ENCODE assay signal across 22 cellular contexts in the genomic region with DNA sequence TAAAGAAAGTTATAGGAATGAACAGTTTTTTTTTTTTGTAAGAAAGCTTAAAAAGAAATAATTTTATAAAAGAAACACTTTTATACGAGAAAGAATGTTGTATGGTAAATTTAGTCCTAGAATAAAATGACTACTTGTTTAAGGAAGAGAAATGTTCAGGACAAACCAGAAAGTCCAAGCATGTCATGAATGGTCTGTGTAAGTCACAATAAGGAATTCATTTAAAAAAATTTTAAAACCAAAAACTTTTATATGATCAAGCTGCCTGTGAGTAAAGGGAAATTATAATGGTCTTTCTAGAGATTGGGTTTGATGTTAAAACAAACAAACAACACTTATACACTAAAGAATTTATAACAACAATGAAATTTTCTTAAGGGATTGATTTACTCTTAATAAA.
"Had no signal": no experiment of that assay in that cellular context is flagged by ENCODE, and none has a peak within 500 bp of the region (broad histone marks: within the 10 kb centered on the region; RNA-seq: fewer than 3 reads in every experiment).

No MANE protein-coding gene starts in this region.

- H3K36me3 Mint-ChIP-seq: activated naive CD8-positive, alpha-beta T cell treated with anti-CD3 and anti-CD28 coated beads for 36 hours had no signal

- H3K36me3 ChIP-seq: brain microvascular endothelial cell, gastroesophageal sphincter, heart right ventricle, lower lobe of right lung, prostate gland, transverse colon, vagina had no signal

- H3K27me3 ChIP-seq: brain microvascular endothelial cell, gastroesophageal sphincter, heart right ventricle, transverse colon, vagina had no signal

- H3K4me3 ChIP-seq: gastroesophageal sphincter, heart right ventricle, lower lobe of right lung, prostate gland, smooth muscle cell, transverse colon, vagina had no signal

- H3K27ac Mint-ChIP-seq: activated B cell treated with CpG ODN at 0.5 μM for 24 hours; activated CD4-positive, alpha-beta T cell treated with anti-CD3 and anti-CD28 coated beads, Interleukin-2, amount 10 ng/mL, durations not matched to agents 24 days and 14 days; activated naive CD8-positive, alpha-beta T cell treated with anti-CD3 and anti-CD28 coated beads for 36 hours; activated T-helper 1 cell treated with anti-CD3 and anti-CD28 coated beads, Interleukin-12 subunit alpha, Interleukin-12 subunit beta, Interleukin-2, Interleukin-4 antibody, amounts not matched to agents 30 ng/mL and 10 ng/mL and 1 ng/mL, durations not matched to agents 14 hours and 24 hours and 36 hours; dendritic cell treated with granulocyte-macrophage colony-stimulating factor and Interleukin-4, amounts not matched to agents 40 ng/mL and 50 ng/mL, for 4 days; mesothelial cell of epicardium had no signal

- H3K27ac ChIP-seq: brain microvascular endothelial cell, gastroesophageal sphincter, heart right ventricle, lower lobe of right lung, prostate gland, transverse colon, vagina had no signal

- H3K4me3 Mint-ChIP-seq: activated B cell treated with CpG ODN at 0.5 μM for 24 hours; activated CD4-positive, alpha-beta T cell treated with anti-CD3 and anti-CD28 coated beads, Interleukin-2, amount 10 ng/mL, durations not matched to agents 24 days and 14 days; activated naive CD8-positive, alpha-beta T cell treated with anti-CD3 and anti-CD28 coated beads for 36 hours; activated T-helper 1 cell treated with anti-CD3 and anti-CD28 coated beads, Interleukin-12 subunit alpha, Interleukin-12 subunit beta, Interleukin-2, Interleukin-4 antibody, amounts not matched to agents 30 ng/mL and 10 ng/mL and 1 ng/mL, durations not matched to agents 14 hours and 24 hours and 36 hours; dendritic cell treated with granulocyte-macrophage colony-stimulating factor and Interleukin-4, amounts not matched to agents 40 ng/mL and 50 ng/mL, for 4 days; mesothelial cell of epicardium had no signal

- H3K4me2 ChIP-seq: smooth muscle cell had no signal

- DNase-seq: activated B cell treated with CpG ODN at 0.5 μM for 24 hours; activated CD4-positive, alpha-beta T cell treated with anti-CD3 and anti-CD28 coated beads, Interleukin-2, amount 10 ng/mL, durations not matched to agents 24 days and 14 days; activated CD8-positive, alpha-beta memory T cell treated with anti-CD3 and anti-CD28 coated beads, Interleukin-2, amount 50 U/mL, for 48 hours; activated naive CD8-positive, alpha-beta T cell treated with anti-CD3 and anti-CD28 coated beads for 36 hours; amygdala; brain microvascular endothelial cell; effector memory CD4-positive, alpha-beta T cell; heart right ventricle; left cardiac atrium; lower lobe of right lung; right cardiac atrium; stimulated activated CD4-positive, alpha-beta T cell treated with anti-CD3 and anti-CD28 coated beads, Interleukin-4, amount 100 ng/mL, for 4 hours; stimulated activated CD8-positive, alpha-beta memory T cell treated with anti-CD3 and anti-CD28 coated beads, Interleukin-4, amount 100 ng/mL, for 48 hours; stimulated activated naive CD8-positive, alpha-beta T cell treated with anti-CD3 and anti-CD28 coated beads, Interleukin-15, Interleukin-2, amounts not matched to agents 100 U/mL and 50 U/mL, for 24 hours; transverse colon had no signal

- ATAC-seq: gastroesophageal sphincter; heart right ventricle; left cardiac atrium; lower lobe of right lung; right cardiac atrium; stimulated activated naive CD8-positive, alpha-beta T cell treated with anti-CD3 and anti-CD28 coated beads, Interleukin-15, Interleukin-2, amounts not matched to agents 100 U/mL and 50 U/mL, for 24 hours had no signal

- H3K4me1 Mint-ChIP-seq: activated B cell treated with CpG ODN at 0.5 μM for 24 hours; activated CD4-positive, alpha-beta T cell treated with anti-CD3 and anti-CD28 coated beads, Interleukin-2, amount 10 ng/mL, durations not matched to agents 24 days and 14 days; activated naive CD8-positive, alpha-beta T cell treated with anti-CD3 and anti-CD28 coated beads for 36 hours; mesothelial cell of epicardium had no signal

- H3K4me1 ChIP-seq: gastroesophageal sphincter, heart right ventricle, lower lobe of right lung, prostate gland, transverse colon, vagina had no signal

- H3K9me3 ChIP-seq: gastroesophageal sphincter, prostate gland, vagina had no signal

- H3K27me3 Mint-ChIP-seq: activated B cell treated with CpG ODN at 0.5 μM for 24 hours; activated CD4-positive, alpha-beta T cell treated with anti-CD3 and anti-CD28 coated beads, Interleukin-2, amount 10 ng/mL, durations not matched to agents 24 days and 14 days; activated naive CD8-positive, alpha-beta T cell treated with anti-CD3 and anti-CD28 coated beads for 36 hours; dendritic cell treated with granulocyte-macrophage colony-stimulating factor and Interleukin-4, amounts not matched to agents 40 ng/mL and 50 ng/mL, for 4 days had no signal
